12 cellular contexts compared by ENCODE assay signal in the genomic region with DNA sequence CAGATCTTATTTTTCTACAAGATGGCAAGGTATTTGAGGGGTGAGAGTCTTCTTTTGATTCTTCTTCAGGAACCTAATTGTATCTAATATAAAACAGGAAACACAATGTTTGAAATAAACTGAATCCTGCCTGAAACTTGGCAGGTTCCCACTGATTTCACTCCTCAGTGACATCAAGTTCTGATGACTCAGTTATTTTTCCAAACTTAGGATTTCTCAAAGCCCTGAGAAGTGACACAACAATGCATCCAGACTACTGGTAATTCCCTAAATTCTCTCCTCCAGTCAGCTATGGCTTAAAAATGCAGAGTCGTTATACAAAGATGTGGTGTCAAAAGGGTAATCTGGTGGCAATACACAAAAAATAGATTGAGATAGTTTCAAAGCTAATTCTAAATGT.
DNase-seq lines count a peak whose midpoint lies in the region; ATAC-seq and TF ChIP-seq lines count a peak whose summit lies in the region.
"Had no signal": no experiment of that assay in that cellular context is flagged by ENCODE, and none has a peak within 500 bp of the region (broad histone marks: within the 10 kb centered on the region; RNA-seq: fewer than 3 reads in every experiment).

No MANE protein-coding gene starts in this region.

- H3K9me3 Mint-ChIP-seq in glutamatergic neuron (ENCODE audit: unreplicated experiment) = no peaks in the 10 kb centered on the region

- H3K9ac ChIP-seq in subcutaneous abdominal adipose tissue (ENCODE audit: low read length in 5 of 5) = peak overlapping the region in 1 of 5 donors; percentile 33

- no peaks in the 10 kb centered on the region for H3K9me3 ChIP-seq in breast epithelium
- no peaks in the 10 kb centered on the region for H3K9me3 ChIP-seq in right cardiac atrium (ENCODE audit: control insufficient read depth, low read length)
- no peaks in the 10 kb centered on the region for H3K9me3 ChIP-seq in subcutaneous abdominal adipose tissue (ENCODE audit: control insufficient read depth in 5 of 5, low read length in 5 of 5)
- H3K9me3 ChIP-seq: spleen had no signal

- no peak overlapping the region for H3K27ac Mint-ChIP-seq in glutamatergic neuron (ENCODE audit: unreplicated experiment)

- H3K36me3 Mint-ChIP-seq in glutamatergic neuron (ENCODE audit: unreplicated experiment) = no peaks in the 10 kb centered on the region

- no peaks in the 10 kb centered on the region for H3K4me1 Mint-ChIP-seq in glutamatergic neuron (ENCODE audit: low read depth, unreplicated experiment)

- H3K36me3 ChIP-seq in breast epithelium (no peaks in the 10 kb centered on the region), subcutaneous abdominal adipose tissue (ENCODE audit: control insufficient read depth in 5 of 5, insufficient read depth in 5 of 5, low read length in 5 of 5) (peaks cover 0 to 9% (median 0%) of the 10 kb centered on the region in 5 donors)
- H3K36me3 ChIP-seq: spleen had no signal

- DNase-seq in HS-5 (ENCODE audit: low read depth) = peak; percentile 42
- no peak for DNase-seq in breast epithelium (ENCODE audit: low spot score in 2 of 2)
- DNase-seq in right cardiac atrium = no peak
- DNase-seq in glutamatergic neuron = no peak
- DNase-seq in stimulated activated CD4-positive, alpha-beta T cell treated with anti-CD3 and anti-CD28 coated beads, Interleukin-4, amount 100 ng/mL, for 1 hour = no peak
- DNase-seq in activated naive CD4-positive, alpha-beta T cell treated with anti-CD3 and anti-CD28 coated beads, Interleukin-2, amount 50 U/mL, for 16 hours = no peak
- DNase-seq: activated T-cell treated with anti-CD3 and anti-CD28 coated beads, Interleukin-2, amount 50 U/mL, for 1 hour; NCI-H446 treated with DMSO at 0.1 percent for 48 hours; spleen; T-helper 17 cell had no signal

- ATAC-seq in right cardiac atrium = peak; percentile 29 to 75
- no peak for ATAC-seq in GM19455 (IDR thresholded peaks at IDR 0.05; ENCODE audit: unreplicated experiment)
- ATAC-seq: T-helper 17 cell had no signal

- 18% methylated on average over 1 of the region's 1 CpG for WGBS in right cardiac atrium

- TF ChIP-seq CTCF in breast epithelium (IDR thresholded peaks at IDR 0.05) (no peak), glutamatergic neuron (IDR thresholded peaks at IDR 0.05; ENCODE audit: partially characterized antibody, unreplicated experiment) (no peak)

- no peaks in the 10 kb centered on the region for H3K27me3 Mint-ChIP-seq in glutamatergic neuron (ENCODE audit: unreplicated experiment)

- intact Hi-C loops in breast epithelium (cut with DNase I; ENCODE audit: low total_unique reads) (no loop called here), right cardiac atrium (cut with DNase I) (no loop called here)

- H3K4me1 ChIP-seq in breast epithelium = peaks cover 0 to 9% of the 10 kb centered on the region in 2 donors
- H3K4me1 ChIP-seq in right cardiac atrium (ENCODE audit: control insufficient read depth, insufficient read depth, low read length) = peaks cover 17% of the 10 kb centered on the region
- H3K4me1 ChIP-seq in subcutaneous abdominal adipose tissue (ENCODE audit: control insufficient read depth in 5 of 5, insufficient read depth in 5 of 5, low read length in 5 of 5) = peaks cover 0 to 32% (median 27%) of the 10 kb centered on the region in 5 donors
- H3K4me1 ChIP-seq: spleen had no signal

- TF ChIP-seq POLR2A in breast epithelium (IDR thresholded peaks at IDR 0.05) = no peak

- no peak overlapping the region for H3K4me3 Mint-ChIP-seq in glutamatergic neuron (ENCODE audit: unreplicated experiment)
- H3K4me3 Mint-ChIP-seq: T-helper 17 cell had no signal

- H3K4me3 ChIP-seq in breast epithelium (no peak overlapping the region), right cardiac atrium (ENCODE audit: low read length) (no peak overlapping the region), subcutaneous abdominal adipose tissue (ENCODE audit: low read depth in 1 of 5, low read length in 5 of 5) (no peak overlapping the region)
- H3K4me3 ChIP-seq: spleen had no signal

- peak overlapping the region; percentile 74 to 89 for H3K27ac ChIP-seq in breast epithelium
- H3K27ac ChIP-seq in right cardiac atrium (ENCODE audit: low read length) = no peak overlapping the region
- H3K27ac ChIP-seq in subcutaneous abdominal adipose tissue (ENCODE audit: low read depth, low read length) = peak overlapping the region; percentile 38
- H3K27ac ChIP-seq: spleen had no signal

- H3K27me3 ChIP-seq in breast epithelium (no peaks in the 10 kb centered on the region), right cardiac atrium (ENCODE audit: control insufficient read depth, insufficient read depth) (no peaks in the 10 kb centered on the region), subcutaneous abdominal adipose tissue (ENCODE audit: control insufficient read depth in 5 of 5, insufficient read depth in 4 of 5, low read length in 5 of 5) (no peaks in the 10 kb centered on the region)
- H3K27me3 ChIP-seq: spleen had no signal
